Comparison of ENCODE assay signal across 8 cellular contexts in genomic region chr5:65927497-65928340, GRCh38. TPM values are rescaled to one million over a fixed set of nuclear protein-coding genes. Genes with fewer than 3 reads are reported as not detected.
DNase-seq lines count a peak whose midpoint lies in the region; ATAC-seq and TF ChIP-seq lines count a peak whose summit lies in the region.

No MANE protein-coding gene starts in this region.

- no peaks in the 10 kb centered on the region for H3K36me3 ChIP-seq in adrenal gland (replicated peaks in 1 of 2)
- no peaks in the 10 kb centered on the region for H3K36me3 ChIP-seq in iPS DF 6.9 (ENCODE audit: control insufficient read depth, insufficient read depth, low read length)
- H3K36me3 ChIP-seq in skeletal muscle satellite cell (ENCODE audit: insufficient read depth, low read length), result peaks cover 18% of the 10 kb centered on the region

- H3K27me3 ChIP-seq in CD4-positive, alpha-beta T cell (ENCODE audit: control insufficient read depth, insufficient read depth, low read length), result no peaks in the 10 kb centered on the region
- H3K27me3 ChIP-seq in adrenal gland (no peaks in the 10 kb centered on the region), iPS DF 6.9 (ENCODE audit: control insufficient read depth, insufficient read depth, low read length) (peaks cover 2% of the 10 kb centered on the region; the same call in 1 of the 2 replicates), skeletal muscle satellite cell (ENCODE audit: control insufficient read depth, insufficient read depth, low read length) (no peaks in the 10 kb centered on the region)

- peak overlapping the region; percentile 100 for H3K9ac ChIP-seq in skeletal muscle satellite cell (ENCODE audit: low read depth, low read length)

- CTCF ChIA-PET in CD4-positive, alpha-beta T cell (lab: Charles Lee), result no interaction called here

- peak overlapping the region; percentile 98 for H3K27ac ChIP-seq in CD4-positive, alpha-beta T cell (ENCODE audit: low read depth, low read length)
- peak overlapping the region in 2 of 5 donors; percentile 99 to 100 for H3K27ac ChIP-seq in adrenal gland
- no peak overlapping the region for H3K27ac ChIP-seq in iPS DF 6.9 (ENCODE audit: low read length)

- TF ChIP-seq CTCF in CD4-positive, alpha-beta T cell (IDR thresholded peaks at IDR 0.05), result no peak
- TF ChIP-seq CTCF in NB4 (IDR thresholded peaks at IDR 0.05; ENCODE audit: low read depth, low read length), result no peak
- no peak for TF ChIP-seq CTCF in adrenal gland (IDR thresholded peaks at IDR 0.05)

- H3K4me1 ChIP-seq in adrenal gland (replicated peaks in 1 of 2), result peaks cover 6 to 16% of the 10 kb centered on the region in 2 donors
- no peaks in the 10 kb centered on the region for H3K4me1 ChIP-seq in iPS DF 6.9 (ENCODE audit: control insufficient read depth, insufficient read depth, low read length)
- peaks cover 24% of the 10 kb centered on the region for H3K4me1 ChIP-seq in skeletal muscle satellite cell (ENCODE audit: control insufficient read depth, insufficient read depth, low read length)

- intact Hi-C loops in CD4-positive, alpha-beta T cell (cut with DNase I, micrococcal nuclease), result loop anchor here (2.0 to 10.0 kb wide), 6 partner anchors 15 to 205 kb away; partner anchors contain the start of genes NLN (in 2 of the 2) and SGTB (in 2 of the 2)
- intact Hi-C loops in adrenal gland (cut with DNase I), result loop anchor here in 1 of 2 donors (10.0 kb wide), 2 partner anchors 87 to 217 kb away; partner anchors contain the start of gene SREK1

- H3K9me3 Mint-ChIP-seq in CD4-positive, alpha-beta T cell, result no peaks in the 10 kb centered on the region

- H3K4me2 ChIP-seq in skeletal muscle satellite cell (ENCODE audit: low read length), result peak overlapping the region; percentile 97

- DNase-seq in CD4-positive, alpha-beta T cell, result peak in 3 of 10 experiments; percentile 4 to 7 (median 5)
- peak; percentile 60 for DNase-seq in NB4 (ENCODE audit: low read depth)
- DNase-seq in adrenal gland, result peak in 3 of 7 donors; percentile 13 to 23 (median 22)
- DNase-seq in iPS DF 6.9 (ENCODE audit: low read depth, low spot score), result no peak

- H3K27ac Mint-ChIP-seq in CD4-positive, alpha-beta T cell, result peak overlapping the region; percentile 88

- H3K9me3 ChIP-seq in CD4-positive, alpha-beta T cell (ENCODE audit: control insufficient read depth, low read length), result no peaks in the 10 kb centered on the region
- no peaks in the 10 kb centered on the region for H3K9me3 ChIP-seq in adrenal gland (replicated peaks in 1 of 3)
- no peaks in the 10 kb centered on the region for H3K9me3 ChIP-seq in iPS DF 6.9 (ENCODE audit: control insufficient read depth, insufficient read depth, low read length)
- no peaks in the 10 kb centered on the region for H3K9me3 ChIP-seq in skeletal muscle satellite cell (replicated peaks; ENCODE audit: low read length)

- H3K4me1 Mint-ChIP-seq in CD4-positive, alpha-beta T cell (ENCODE audit: low read depth), result peaks cover 59% of the 10 kb centered on the region

- H3K4me3 ChIP-seq in NB4 (ENCODE audit: low read depth, low read length), result peak overlapping the region; percentile 80
- H3K4me3 ChIP-seq in adrenal gland, result peak overlapping the region; percentile 2 to 97 (median 60)
- H3K4me3 ChIP-seq in iPS DF 6.9 (ENCODE audit: low read length), result peak overlapping the region; percentile 67; the same call in 1 of the 2 replicates
- H3K4me3 ChIP-seq in skeletal muscle satellite cell (ENCODE audit: low read length), result peak overlapping the region; percentile 96

- TF ChIP-seq POLR2A in GM19099 (IDR thresholded peaks at IDR 0.05; ENCODE audit: extremely low read depth, insufficient read length, low read depth), result peak; percentile 24
- TF ChIP-seq POLR2A in NB4 (IDR thresholded peaks at IDR 0.05; ENCODE audit: extremely low read depth, insufficient read length), result no peak
- TF ChIP-seq POLR2A in adrenal gland (IDR thresholded peaks at IDR 0.05), result peak in 1 of 2 donors; percentile 36

- WGBS in adrenal gland, 4 donors, result 1% methylated on average over 13 of the region's 13 CpGs
- no CpG with 5 or more reads among the region's 13 CpGs for WGBS in iPS DF 6.9 (ENCODE audit: insufficient coverage, insufficient read length)

- H3K36me3 Mint-ChIP-seq in CD4-positive, alpha-beta T cell (ENCODE audit: low read depth), result peaks cover 56% of the 10 kb centered on the region

- POLR2A ChIA-PET in CD4-positive, alpha-beta T cell (lab: Charles Lee), result interaction anchor here (0.7 to 5.8 kb wide), 15 partner anchors 9 to 901 kb away, joined by 3 to 86 read pairs (median 6); partner anchors contain the start of genes CENPK, NLN, PPWD1 and SGTB

- no peaks in the 10 kb centered on the region for H3K27me3 Mint-ChIP-seq in CD4-positive, alpha-beta T cell

- peak overlapping the region; percentile 98 for H3K4me3 Mint-ChIP-seq in CD4-positive, alpha-beta T cell

- peak; percentile 32 for ATAC-seq in CD4-positive, alpha-beta T cell (ENCODE audit: poor library complexity)
- no peak for ATAC-seq in HG03135 (IDR thresholded peaks at IDR 0.05; ENCODE audit: unreplicated experiment)
- ATAC-seq in GM19397 (IDR thresholded peaks at IDR 0.05; ENCODE audit: unreplicated experiment), result no peak

RNA-seq across cellular contexts. Expression of gene ERBIN, which starts 1.3 kb away (rescaled TPM):
- total RNA-seq in CD4-positive, alpha-beta T cell, result 10 to 100 TPM; 94.7 to 96.9 TPM
- total RNA-seq in adrenal gland, result 10 to 100 TPM; 29.3 to 74.0 (median 47.9) TPM
- 10 to 100 TPM; 10.7 to 48.7 (median 15.0) TPM for polyA plus RNA-seq in adrenal gland
- 37.8 and 55.3 TPM in 2 replicates for total RNA-seq in skeletal muscle satellite cell (2012; rRNA removed)
